ENCODE assay signal across 1 cellular context in the genomic region with DNA sequence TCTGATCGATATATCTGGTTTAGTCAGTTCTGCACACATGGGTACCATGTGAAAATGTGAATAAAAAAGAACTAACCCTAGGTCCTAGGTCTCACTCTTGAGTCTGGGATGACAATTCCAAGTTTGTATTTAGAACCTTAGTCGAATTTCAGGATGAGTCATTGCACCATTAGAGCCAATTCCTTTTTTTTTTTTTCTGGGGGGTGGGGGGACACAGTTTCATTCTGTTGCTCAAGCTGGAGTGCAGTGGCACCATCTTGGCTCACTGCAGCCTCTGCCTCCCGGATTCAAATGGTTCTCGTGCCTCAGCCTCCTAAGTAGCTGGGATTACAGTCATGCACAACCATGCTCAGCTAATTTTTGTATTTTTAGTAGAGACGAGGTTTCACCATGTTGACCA.
A peak's percentile ranks its signal among the peaks of the same experiment; 100 is the strongest.
TF ChIP-seq lines count a peak whose summit lies in the region.

No MANE protein-coding gene starts in this region.

TF ChIP-seq in HEK293, 187 proteins besides CTCF, POLR2A, EP300 and RAD21 (continued from another document):
- TF ChIP-seq, protein P1, sequence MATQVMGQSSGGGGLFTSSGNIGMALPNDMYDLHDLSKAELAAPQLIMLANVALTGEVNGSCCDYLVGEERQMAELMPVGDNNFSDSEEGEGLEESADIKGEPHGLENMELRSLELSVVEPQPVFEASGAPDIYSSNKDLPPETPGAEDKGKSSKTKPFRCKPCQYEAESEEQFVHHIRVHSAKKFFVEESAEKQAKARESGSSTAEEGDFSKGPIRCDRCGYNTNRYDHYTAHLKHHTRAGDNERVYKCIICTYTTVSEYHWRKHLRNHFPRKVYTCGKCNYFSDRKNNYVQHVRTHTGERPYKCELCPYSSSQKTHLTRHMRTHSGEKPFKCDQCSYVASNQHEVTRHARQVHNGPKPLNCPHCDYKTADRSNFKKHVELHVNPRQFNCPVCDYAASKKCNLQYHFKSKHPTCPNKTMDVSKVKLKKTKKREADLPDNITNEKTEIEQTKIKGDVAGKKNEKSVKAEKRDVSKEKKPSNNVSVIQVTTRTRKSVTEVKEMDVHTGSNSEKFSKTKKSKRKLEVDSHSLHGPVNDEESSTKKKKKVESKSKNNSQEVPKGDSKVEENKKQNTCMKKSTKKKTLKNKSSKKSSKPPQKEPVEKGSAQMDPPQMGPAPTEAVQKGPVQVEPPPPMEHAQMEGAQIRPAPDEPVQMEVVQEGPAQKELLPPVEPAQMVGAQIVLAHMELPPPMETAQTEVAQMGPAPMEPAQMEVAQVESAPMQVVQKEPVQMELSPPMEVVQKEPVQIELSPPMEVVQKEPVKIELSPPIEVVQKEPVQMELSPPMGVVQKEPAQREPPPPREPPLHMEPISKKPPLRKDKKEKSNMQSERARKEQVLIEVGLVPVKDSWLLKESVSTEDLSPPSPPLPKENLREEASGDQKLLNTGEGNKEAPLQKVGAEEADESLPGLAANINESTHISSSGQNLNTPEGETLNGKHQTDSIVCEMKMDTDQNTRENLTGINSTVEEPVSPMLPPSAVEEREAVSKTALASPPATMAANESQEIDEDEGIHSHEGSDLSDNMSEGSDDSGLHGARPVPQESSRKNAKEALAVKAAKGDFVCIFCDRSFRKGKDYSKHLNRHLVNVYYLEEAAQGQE (tag by site-specific recombination; IDR thresholded peaks at IDR 0.05), result no peak
- TF ChIP-seq ZNF404 (tag by site-specific recombination; IDR thresholded peaks at IDR 0.05) (no peak), ZNF747 (tag by site-specific recombination; IDR thresholded peaks at IDR 0.05) (no peak), ZFP3 (tag by site-specific recombination; IDR thresholded peaks at IDR 0.05; ENCODE audit: low read depth) (no peak), ZNF280D (tag by site-specific recombination; IDR thresholded peaks at IDR 0.05) (peak; percentile 82), GFI1B (tag by site-specific recombination; IDR thresholded peaks at IDR 0.05) (no peak), ZNF324 (tag by site-specific recombination; IDR thresholded peaks at IDR 0.05) (0 out of 2 replicates have a peak, but pooled peaks have one; percentile 42), YY2 (tag by site-specific recombination; IDR thresholded peaks at IDR 0.05) (no peak), ZNF76 (tag by site-specific recombination; IDR thresholded peaks at IDR 0.05; ENCODE audit: borderline replicate concordance, low read depth) (no peak), ZNF558 (tag by site-specific recombination; IDR thresholded peaks at IDR 0.05) (peak; percentile 29; the same call in 1 of the 2 replicates), KLF8 (tag by site-specific recombination; IDR thresholded peaks at IDR 0.05) (peak; percentile 55; the same call in 1 of the 2 replicates), ZNF121 (tag by site-specific recombination; IDR thresholded peaks at IDR 0.05) (no peak), ZNF610 (tag by site-specific recombination; IDR thresholded peaks at IDR 0.05; ENCODE audit: borderline replicate concordance) (no peak), ZNF791 (tag by site-specific recombination; IDR thresholded peaks at IDR 0.05) (no peak), SALL2 (tag by site-specific recombination; IDR thresholded peaks at IDR 0.05; ENCODE audit: borderline replicate concordance) (no peak), ZBTB44 (tag by site-specific recombination; IDR thresholded peaks at IDR 0.05) (no peak), SP3 (tag by site-specific recombination; IDR thresholded peaks at IDR 0.05) (no peak), ZNF354C (tag by site-specific recombination; IDR thresholded peaks at IDR 0.05; ENCODE audit: borderline replicate concordance, low read depth) (no peak), ZNF600 (tag by site-specific recombination; IDR thresholded peaks at IDR 0.05) (0 out of 2 replicates have a peak, but pooled peaks have one; percentile 14), SP7 (tag by site-specific recombination; IDR thresholded peaks at IDR 0.05) (peak; percentile 53; the same call in 1 of the 2 replicates), ZNF223 (tag by site-specific recombination; IDR thresholded peaks at IDR 0.05) (no peak), ZNF24 (tag by site-specific recombination; IDR thresholded peaks at IDR 0.05) (0 out of 2 replicates have a peak, but pooled peaks have one; percentile 38), ZNF473 (tag by site-specific recombination; IDR thresholded peaks at IDR 0.05) (no peak), ZBTB11 (tag by site-specific recombination; conservative IDR thresholded peaks at IDR 0.05; ENCODE audit: low read depth) (no peak), ZFP37 (tag by site-specific recombination; IDR thresholded peaks at IDR 0.05) (no peak), ZNF629 (tag by site-specific recombination; IDR thresholded peaks at IDR 0.05) (peak; percentile 45), ZNF239 (tag by site-specific recombination; IDR thresholded peaks at IDR 0.05) (no peak)
- TF ChIP-seq, protein P2, sequence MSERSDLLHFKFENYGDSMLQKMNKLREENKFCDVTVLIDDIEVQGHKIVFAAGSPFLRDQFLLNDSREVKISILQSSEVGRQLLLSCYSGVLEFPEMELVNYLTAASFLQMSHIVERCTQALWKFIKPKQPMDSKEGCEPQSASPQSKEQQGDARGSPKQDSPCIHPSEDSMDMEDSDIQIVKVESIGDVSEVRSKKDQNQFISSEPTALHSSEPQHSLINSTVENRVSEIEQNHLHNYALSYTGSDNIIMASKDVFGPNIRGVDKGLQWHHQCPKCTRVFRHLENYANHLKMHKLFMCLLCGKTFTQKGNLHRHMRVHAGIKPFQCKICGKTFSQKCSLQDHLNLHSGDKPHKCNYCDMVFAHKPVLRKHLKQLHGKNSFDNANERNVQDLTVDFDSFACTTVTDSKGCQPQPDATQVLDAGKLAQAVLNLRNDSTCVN (tag by site-specific recombination; optimal IDR thresholded peaks at IDR 0.05), result no peak
- TF ChIP-seq, protein P3, sequence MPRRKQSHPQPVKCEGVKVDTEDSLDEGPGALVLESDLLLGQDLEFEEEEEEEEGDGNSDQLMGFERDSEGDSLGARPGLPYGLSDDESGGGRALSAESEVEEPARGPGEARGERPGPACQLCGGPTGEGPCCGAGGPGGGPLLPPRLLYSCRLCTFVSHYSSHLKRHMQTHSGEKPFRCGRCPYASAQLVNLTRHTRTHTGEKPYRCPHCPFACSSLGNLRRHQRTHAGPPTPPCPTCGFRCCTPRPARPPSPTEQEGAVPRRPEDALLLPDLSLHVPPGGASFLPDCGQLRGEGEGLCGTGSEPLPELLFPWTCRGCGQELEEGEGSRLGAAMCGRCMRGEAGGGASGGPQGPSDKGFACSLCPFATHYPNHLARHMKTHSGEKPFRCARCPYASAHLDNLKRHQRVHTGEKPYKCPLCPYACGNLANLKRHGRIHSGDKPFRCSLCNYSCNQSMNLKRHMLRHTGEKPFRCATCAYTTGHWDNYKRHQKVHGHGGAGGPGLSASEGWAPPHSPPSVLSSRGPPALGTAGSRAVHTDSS (tag by site-specific recombination; IDR thresholded peaks at IDR 0.05), result no peak
- TF ChIP-seq, protein P4, sequence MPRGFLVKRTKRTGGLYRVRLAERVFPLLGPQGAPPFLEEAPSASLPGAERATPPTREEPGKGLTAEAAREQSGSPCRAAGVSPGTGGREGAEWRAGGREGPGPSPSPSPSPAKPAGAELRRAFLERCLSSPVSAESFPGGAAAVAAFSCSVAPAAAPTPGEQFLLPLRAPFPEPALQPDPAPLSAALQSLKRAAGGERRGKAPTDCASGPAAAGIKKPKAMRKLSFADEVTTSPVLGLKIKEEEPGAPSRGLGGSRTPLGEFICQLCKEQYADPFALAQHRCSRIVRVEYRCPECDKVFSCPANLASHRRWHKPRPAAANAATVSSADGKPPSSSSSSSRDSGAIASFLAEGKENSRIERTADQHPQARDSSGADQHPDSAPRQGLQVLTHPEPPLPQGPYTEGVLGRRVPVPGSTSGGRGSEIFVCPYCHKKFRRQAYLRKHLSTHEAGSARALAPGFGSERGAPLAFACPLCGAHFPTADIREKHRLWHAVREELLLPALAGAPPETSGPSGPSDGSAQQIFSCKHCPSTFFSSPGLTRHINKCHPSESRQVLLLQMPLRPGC (tag by site-specific recombination; IDR thresholded peaks at IDR 0.05), result 0 out of 2 replicates have a peak, but pooled peaks have one; percentile 55
- TF ChIP-seq, protein P5, sequence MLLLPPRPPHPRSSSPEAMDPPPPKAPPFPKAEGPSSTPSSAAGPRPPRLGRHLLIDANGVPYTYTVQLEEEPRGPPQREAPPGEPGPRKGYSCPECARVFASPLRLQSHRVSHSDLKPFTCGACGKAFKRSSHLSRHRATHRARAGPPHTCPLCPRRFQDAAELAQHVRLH (tag by site-specific recombination; IDR thresholded peaks at IDR 0.05), result no peak
- TF ChIP-seq, protein P6, sequence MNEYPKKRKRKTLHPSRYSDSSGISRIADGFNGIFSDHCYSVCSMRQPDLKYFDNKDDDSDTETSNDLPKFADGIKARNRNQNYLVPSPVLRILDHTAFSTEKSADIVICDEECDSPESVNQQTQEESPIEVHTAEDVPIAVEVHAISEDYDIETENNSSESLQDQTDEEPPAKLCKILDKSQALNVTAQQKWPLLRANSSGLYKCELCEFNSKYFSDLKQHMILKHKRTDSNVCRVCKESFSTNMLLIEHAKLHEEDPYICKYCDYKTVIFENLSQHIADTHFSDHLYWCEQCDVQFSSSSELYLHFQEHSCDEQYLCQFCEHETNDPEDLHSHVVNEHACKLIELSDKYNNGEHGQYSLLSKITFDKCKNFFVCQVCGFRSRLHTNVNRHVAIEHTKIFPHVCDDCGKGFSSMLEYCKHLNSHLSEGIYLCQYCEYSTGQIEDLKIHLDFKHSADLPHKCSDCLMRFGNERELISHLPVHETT (tag by site-specific recombination; IDR thresholded peaks at IDR 0.05), result peak; percentile 44; the same call in 1 of the 2 replicates
